In genomic region chr18:9683418-9684396, GRCh38 we compare ENCODE assay signal across 1 cellular context.
TF ChIP-seq lines count a peak whose summit lies in the region.

No MANE protein-coding gene starts in this region.

TF ChIP-seq in K562, 482 proteins besides CTCF, POLR2A, EP300 and RAD21 (continued from another document):
- TF ChIP-seq NCOA1 (IDR thresholded peaks at IDR 0.05; ENCODE audit: low read depth) (no peak), MYC (IDR thresholded peaks at IDR 0.05; ENCODE audit: low read depth, low read length) (no peak; the same call in 1 of the 2 replicates), MYC (CRISPR knock-in tag; IDR thresholded peaks at IDR 0.05; ENCODE audit: borderline replicate concordance, low read depth) (peak; percentile 35; the same call in 1 of the 2 replicates), ATF6 (CRISPR knock-in tag; IDR thresholded peaks at IDR 0.05) (0 out of 2 replicates have a peak, but pooled peaks have one; percentile 5), HCFC1 (IDR thresholded peaks at IDR 0.05; ENCODE audit: low read depth, low read length) (peak; percentile 26; the same call in 1 of the 2 replicates), KLF6 (CRISPR knock-in tag; IDR thresholded peaks at IDR 0.05; ENCODE audit: borderline replicate concordance) (no peak), YY1 (IDR thresholded peaks at IDR 0.05; ENCODE audit: borderline replicate concordance in 1 of 3, control insufficient read depth in 1 of 3, extremely low read depth in 1 of 3, insufficient read depth in 3 of 3, insufficient read length in 1 of 3, insufficient replicate concordance in 2 of 3, low read depth in 1 of 3, low read length in 2 of 3) (peak in 1 of 3 experiments; percentile 69), CAMTA2 (CRISPR knock-in tag; conservative IDR thresholded peaks at IDR 0.05) (no peak), HSF4 (CRISPR knock-in tag; IDR thresholded peaks at IDR 0.05; ENCODE audit: borderline replicate concordance) (0 out of 2 replicates have a peak, but pooled peaks have one; percentile 57), ESRRA (IDR thresholded peaks at IDR 0.05; ENCODE audit: borderline replicate concordance, low read depth) (peak; percentile 32; the same call in 1 of the 2 replicates), FOXP1 (CRISPR knock-in tag; IDR thresholded peaks at IDR 0.05) (peak; percentile 44; the same call in 1 of the 2 replicates), FIP1L1 (IDR thresholded peaks at IDR 0.05; ENCODE audit: low read depth, low read length, poor library complexity, severe bottlenecking) (no peak), NFE2 (IDR thresholded peaks at IDR 0.05; ENCODE audit: low read depth) (no peak), NBN (IDR thresholded peaks at IDR 0.05; ENCODE audit: low read depth) (peak; percentile 74), FOXP4 (CRISPR knock-in tag; IDR thresholded peaks at IDR 0.05; ENCODE audit: borderline replicate concordance) (no peak), FOXJ2 (tag; IDR thresholded peaks at IDR 0.05) (no peak), SMAD4 (CRISPR knock-in tag; conservative IDR thresholded peaks at IDR 0.05) (0 out of 2 replicates have a peak, but pooled peaks have one; percentile 28), DMBX1 (CRISPR knock-in tag; IDR thresholded peaks at IDR 0.05; ENCODE audit: borderline replicate concordance) (0 out of 2 replicates have a peak, but pooled peaks have one; percentile 57), ARID2 (IDR thresholded peaks at IDR 0.05) (peak; percentile 91), ZNF436 (CRISPR knock-in tag; IDR thresholded peaks at IDR 0.05) (no peak), ZNF431 (CRISPR knock-in tag; IDR thresholded peaks at IDR 0.05) (0 out of 2 replicates have a peak, but pooled peaks have one; percentile 41), XRCC5 (IDR thresholded peaks at IDR 0.05; ENCODE audit: low read depth, low read length) (no peak), ZSCAN32 (CRISPR knock-in tag; IDR thresholded peaks at IDR 0.05) (no peak), L3MBTL2 (IDR thresholded peaks at IDR 0.05) (peak; percentile 55; the same call in 1 of the 2 replicates), ARID1B (IDR thresholded peaks at IDR 0.05) (peak; percentile 11; the same call in 1 of the 2 replicates), MIER1 (IDR thresholded peaks at IDR 0.05; ENCODE audit: low read depth) (no peak), FOXA3 (CRISPR knock-in tag; conservative IDR thresholded peaks at IDR 0.05 in 1 of 2, IDR thresholded peaks at IDR 0.05 in 1 of 2) (0 out of 4 replicates have a peak, but pooled peaks of 1 of the 2 experiments have one; percentile 29), GATAD2A (IDR thresholded peaks at IDR 0.05) (peak; percentile 69; the same call in 1 of the 2 replicates), CHD4 (IDR thresholded peaks at IDR 0.05; ENCODE audit: insufficient read depth, insufficient replicate concordance, low read depth, low read length, poor library complexity, severe bottlenecking) (no peak), NFRKB (IDR thresholded peaks at IDR 0.05; ENCODE audit: low read depth) (peak; percentile 54; the same call in 1 of the 2 replicates), RAD51 (IDR thresholded peaks at IDR 0.05; ENCODE audit: borderline replicate concordance, low read depth) (peak; percentile 48), MECOM (CRISPR knock-in tag; IDR thresholded peaks at IDR 0.05) (0 out of 2 replicates have a peak, but pooled peaks have one; percentile 19), ZKSCAN3 (CRISPR knock-in tag; IDR thresholded peaks at IDR 0.05) (no peak), ZNF766 (CRISPR knock-in tag; conservative IDR thresholded peaks at IDR 0.05) (peak; percentile 72; the same call in 1 of the 2 replicates)
- TF ChIP-seq, protein P1, sequence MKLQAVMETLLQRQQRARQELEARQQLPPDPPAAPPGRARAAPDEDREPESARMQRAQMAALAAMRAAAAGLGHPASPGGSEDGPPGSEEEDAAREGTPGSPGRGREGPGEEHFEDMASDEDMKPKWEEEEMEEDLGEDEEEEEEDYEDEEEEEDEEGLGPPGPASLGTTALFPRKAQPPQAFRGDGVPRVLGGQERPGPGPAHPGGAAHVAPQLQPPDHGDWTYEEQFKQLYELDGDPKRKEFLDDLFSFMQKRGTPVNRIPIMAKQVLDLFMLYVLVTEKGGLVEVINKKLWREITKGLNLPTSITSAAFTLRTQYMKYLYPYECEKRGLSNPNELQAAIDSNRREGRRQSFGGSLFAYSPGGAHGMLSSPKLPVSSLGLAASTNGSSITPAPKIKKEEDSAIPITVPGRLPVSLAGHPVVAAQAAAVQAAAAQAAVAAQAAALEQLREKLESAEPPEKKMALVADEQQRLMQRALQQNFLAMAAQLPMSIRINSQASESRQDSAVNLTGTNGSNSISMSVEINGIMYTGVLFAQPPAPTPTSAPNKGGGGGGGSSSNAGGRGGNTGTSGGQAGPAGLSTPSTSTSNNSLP (IDR thresholded peaks at IDR 0.05; ENCODE audit: borderline replicate concordance, low read depth, low read length): peak; percentile 47; the same call in 1 of the 2 replicates
- TF ChIP-seq, protein P2, sequence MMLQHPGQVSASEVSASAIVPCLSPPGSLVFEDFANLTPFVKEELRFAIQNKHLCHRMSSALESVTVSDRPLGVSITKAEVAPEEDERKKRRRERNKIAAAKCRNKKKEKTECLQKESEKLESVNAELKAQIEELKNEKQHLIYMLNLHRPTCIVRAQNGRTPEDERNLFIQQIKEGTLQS (IDR thresholded peaks at IDR 0.05): 0 out of 2 replicates have a peak, but pooled peaks have one; percentile 11
- TF ChIP-seq, protein P2 (CRISPR knock-in tag; conservative IDR thresholded peaks at IDR 0.05): no peak
- TF ChIP-seq, protein P3, sequence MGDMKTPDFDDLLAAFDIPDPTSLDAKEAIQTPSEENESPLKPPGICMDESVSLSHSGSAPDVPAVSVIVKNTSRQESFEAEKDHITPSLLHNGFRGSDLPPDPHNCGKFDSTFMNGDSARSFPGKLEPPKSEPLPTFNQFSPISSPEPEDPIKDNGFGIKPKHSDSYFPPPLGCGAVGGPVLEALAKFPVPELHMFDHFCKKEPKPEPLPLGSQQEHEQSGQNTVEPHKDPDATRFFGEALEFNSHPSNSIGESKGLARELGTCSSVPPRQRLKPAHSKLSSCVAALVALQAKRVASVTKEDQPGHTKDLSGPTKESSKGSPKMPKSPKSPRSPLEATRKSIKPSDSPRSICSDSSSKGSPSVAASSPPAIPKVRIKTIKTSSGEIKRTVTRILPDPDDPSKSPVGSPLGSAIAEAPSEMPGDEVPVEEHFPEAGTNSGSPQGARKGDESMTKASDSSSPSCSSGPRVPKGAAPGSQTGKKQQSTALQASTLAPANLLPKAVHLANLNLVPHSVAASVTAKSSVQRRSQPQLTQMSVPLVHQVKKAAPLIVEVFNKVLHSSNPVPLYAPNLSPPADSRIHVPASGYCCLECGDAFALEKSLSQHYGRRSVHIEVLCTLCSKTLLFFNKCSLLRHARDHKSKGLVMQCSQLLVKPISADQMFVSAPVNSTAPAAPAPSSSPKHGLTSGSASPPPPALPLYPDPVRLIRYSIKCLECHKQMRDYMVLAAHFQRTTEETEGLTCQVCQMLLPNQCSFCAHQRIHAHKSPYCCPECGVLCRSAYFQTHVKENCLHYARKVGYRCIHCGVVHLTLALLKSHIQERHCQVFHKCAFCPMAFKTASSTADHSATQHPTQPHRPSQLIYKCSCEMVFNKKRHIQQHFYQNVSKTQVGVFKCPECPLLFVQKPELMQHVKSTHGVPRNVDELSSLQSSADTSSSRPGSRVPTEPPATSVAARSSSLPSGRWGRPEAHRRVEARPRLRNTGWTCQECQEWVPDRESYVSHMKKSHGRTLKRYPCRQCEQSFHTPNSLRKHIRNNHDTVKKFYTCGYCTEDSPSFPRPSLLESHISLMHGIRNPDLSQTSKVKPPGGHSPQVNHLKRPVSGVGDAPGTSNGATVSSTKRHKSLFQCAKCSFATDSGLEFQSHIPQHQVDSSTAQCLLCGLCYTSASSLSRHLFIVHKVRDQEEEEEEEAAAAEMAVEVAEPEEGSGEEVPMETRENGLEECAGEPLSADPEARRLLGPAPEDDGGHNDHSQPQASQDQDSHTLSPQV (IDR thresholded peaks at IDR 0.05): peak; percentile 54; the same call in 1 of the 2 replicates
- TF ChIP-seq, protein P4, sequence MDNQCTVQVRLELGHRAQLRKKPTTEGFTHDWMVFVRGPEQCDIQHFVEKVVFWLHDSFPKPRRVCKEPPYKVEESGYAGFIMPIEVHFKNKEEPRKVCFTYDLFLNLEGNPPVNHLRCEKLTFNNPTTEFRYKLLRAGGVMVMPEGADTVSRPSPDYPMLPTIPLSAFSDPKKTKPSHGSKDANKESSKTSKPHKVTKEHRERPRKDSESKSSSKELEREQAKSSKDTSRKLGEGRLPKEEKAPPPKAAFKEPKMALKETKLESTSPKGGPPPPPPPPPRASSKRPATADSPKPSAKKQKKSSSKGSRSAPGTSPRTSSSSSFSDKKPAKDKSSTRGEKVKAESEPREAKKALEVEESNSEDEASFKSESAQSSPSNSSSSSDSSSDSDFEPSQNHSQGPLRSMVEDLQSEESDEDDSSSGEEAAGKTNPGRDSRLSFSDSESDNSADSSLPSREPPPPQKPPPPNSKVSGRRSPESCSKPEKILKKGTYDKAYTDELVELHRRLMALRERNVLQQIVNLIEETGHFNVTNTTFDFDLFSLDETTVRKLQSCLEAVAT (IDR thresholded peaks at IDR 0.05): peak in 1 of 2 experiments; percentile 56; a peak in 2 of 4 replicates
- TF ChIP-seq, protein P5, sequence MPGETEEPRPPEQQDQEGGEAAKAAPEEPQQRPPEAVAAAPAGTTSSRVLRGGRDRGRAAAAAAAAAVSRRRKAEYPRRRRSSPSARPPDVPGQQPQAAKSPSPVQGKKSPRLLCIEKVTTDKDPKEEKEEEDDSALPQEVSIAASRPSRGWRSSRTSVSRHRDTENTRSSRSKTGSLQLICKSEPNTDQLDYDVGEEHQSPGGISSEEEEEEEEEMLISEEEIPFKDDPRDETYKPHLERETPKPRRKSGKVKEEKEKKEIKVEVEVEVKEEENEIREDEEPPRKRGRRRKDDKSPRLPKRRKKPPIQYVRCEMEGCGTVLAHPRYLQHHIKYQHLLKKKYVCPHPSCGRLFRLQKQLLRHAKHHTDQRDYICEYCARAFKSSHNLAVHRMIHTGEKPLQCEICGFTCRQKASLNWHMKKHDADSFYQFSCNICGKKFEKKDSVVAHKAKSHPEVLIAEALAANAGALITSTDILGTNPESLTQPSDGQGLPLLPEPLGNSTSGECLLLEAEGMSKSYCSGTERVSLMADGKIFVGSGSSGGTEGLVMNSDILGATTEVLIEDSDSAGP (CRISPR knock-in tag; IDR thresholded peaks at IDR 0.05): 0 out of 2 replicates have a peak, but pooled peaks have one; percentile 53
